Comparison of ENCODE assay signal across 13 cellular contexts in the genomic region with DNA sequence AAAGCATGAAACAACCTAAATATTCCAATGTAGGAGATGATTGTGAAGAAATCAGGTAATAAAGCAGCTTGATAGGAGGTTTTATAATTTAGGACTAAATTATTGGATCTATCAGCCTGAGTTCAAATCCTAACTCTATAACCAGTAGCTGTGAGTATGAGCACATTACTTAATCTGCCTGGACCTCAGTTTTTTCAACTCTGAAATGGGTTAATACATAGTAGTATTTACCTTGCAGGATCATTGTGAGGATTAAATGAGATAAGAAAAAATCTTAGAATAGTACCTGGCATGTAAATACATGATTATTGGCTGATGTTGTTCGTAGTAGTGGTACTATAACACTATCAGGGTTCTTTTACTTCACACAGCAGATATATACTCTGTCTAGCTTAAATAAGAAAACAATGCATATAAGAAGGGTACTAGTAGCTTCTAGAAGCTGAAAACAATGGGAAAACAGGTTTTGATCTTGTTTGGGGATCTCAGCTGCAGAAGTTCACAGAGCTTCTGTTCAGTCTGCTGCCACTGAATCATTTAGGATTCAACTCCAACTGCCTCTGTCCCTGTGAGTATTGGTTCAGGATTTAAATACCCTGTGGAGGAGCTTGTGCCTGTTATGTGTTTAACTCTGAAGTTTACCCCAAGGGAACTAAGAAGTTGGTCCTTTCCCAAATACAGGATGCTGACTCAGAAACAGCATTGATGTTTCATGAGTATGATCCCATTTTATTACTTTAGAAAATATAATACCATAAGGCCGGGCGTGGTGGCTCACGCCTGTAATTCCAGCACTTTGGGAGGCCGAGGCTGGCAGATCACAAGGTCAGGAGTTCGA. TPM values are rescaled to one million over a fixed set of nuclear protein-coding genes. Genes with fewer than 3 reads are reported as not detected.
DNase-seq lines count a peak whose midpoint lies in the region; ATAC-seq, FAIRE-seq and TF ChIP-seq lines count a peak whose summit lies in the region.
"Had no signal": no experiment of that assay in that cellular context is flagged by ENCODE, and none has a peak within 500 bp of the region (broad histone marks: within the 10 kb centered on the region; RNA-seq: fewer than 3 reads in every experiment).

No MANE protein-coding gene starts in this region.

- POLR2A ChIA-PET in K562 (lab: Yijun Ruan, JAX) = interaction anchor here (1.4 kb wide), 1 partner anchor 10 kb away, joined by 3 read pairs; no protein-coding TSS in a partner anchor

- intact Hi-C loops in K562 (cut with micrococcal nuclease) = no loop called here

- no peaks in the 10 kb centered on the region for H3K9me1 ChIP-seq in K562 (ENCODE audit: control insufficient read depth, insufficient read depth, low read length)

- peaks cover 3% of the 10 kb centered on the region; the same call in 2 of the 3 replicates for H3K36me3 ChIP-seq in K562 (ENCODE audit: control insufficient read depth, insufficient read depth, low read length)
- H3K36me3 ChIP-seq: thoracic aorta had no signal

- DNase-seq in NCI-H82 (lab: John Stamatoyannopoulos, UW) (peak; percentile 12), NCI-H82 treated with DMSO at 0.1 percent for 48 hours (lab: John Stamatoyannopoulos, UW; ENCODE audit: unreplicated experiment) (no peak), K562 (ENCODE audit: extremely low read depth in 1 of 4, low spot score in 3 of 4) (no peak), foreskin keratinocyte (peak; percentile 63 to 86), NCI-H1105 (lab: John Stamatoyannopoulos, UW) (no peak), NCI-H2171 (lab: John Stamatoyannopoulos, UW) (no peak)
- DNase-seq: COR-L47, left cardiac atrium, NCI-H2171 treated with DMSO at 0.1 percent for 48 hours had no signal

- TF ChIP-seq POLR2A in K562 (conservative IDR thresholded peaks at IDR 0.05) = no peak

- TF ChIP-seq CTCF in K562 (IDR thresholded peaks at IDR 0.05 in 2 of 3, conservative IDR thresholded peaks at IDR 0.05 in 1 of 3; ENCODE audit: insufficient read depth in 2 of 3, low read depth in 1 of 3, low read length in 3 of 3) = no peak
- no peak for TF ChIP-seq CTCF in foreskin keratinocyte (conservative IDR thresholded peaks at IDR 0.05)

- H3K27ac ChIP-seq in K562 (ENCODE audit: extremely low read depth, low read depth, low read length) = no peak overlapping the region
- H3K27ac ChIP-seq in foreskin keratinocyte = peak overlapping the region; percentile 55
- H3K27ac ChIP-seq in temporal lobe (ENCODE audit: low read depth, low read length) = peak overlapping the region; percentile 75
- H3K27ac ChIP-seq: 22Rv1, thoracic aorta had no signal

- no peak for TF ChIP-seq RAD21 in K562 (CRISPR knock-in tag; conservative IDR thresholded peaks at IDR 0.05 in 1 of 2, IDR thresholded peaks at IDR 0.05 in 1 of 2)

- no peak overlapping the region for H2AFZ ChIP-seq in K562 (ENCODE audit: low read depth, low read length)

- CTCF ChIA-PET in K562 (lab: Yijun Ruan, JAX; ENCODE audit: low intra/inter-chr PET ratio) = no interaction called here

- H3K27me3 ChIP-seq in K562 (ENCODE audit: control insufficient read depth in 2 of 2, insufficient read depth in 2 of 2, low read length in 2 of 2) = no peaks in the 10 kb centered on the region
- no peaks in the 10 kb centered on the region for H3K27me3 ChIP-seq in foreskin keratinocyte

- ATAC-seq in K562 (no peak), foreskin keratinocyte (peak; percentile 83), GM19467 (IDR thresholded peaks at IDR 0.05; ENCODE audit: unreplicated experiment) (no peak)
- ATAC-seq: left cardiac atrium had no signal

- in situ Hi-C loops in K562 (cut with MboI) = no loop called here

- no peak overlapping the region for H3K9ac ChIP-seq in K562 (ENCODE audit: insufficient read depth in 1 of 2, low read depth in 2 of 2, low read length in 2 of 2)

- no peaks in the 10 kb centered on the region for H3K9me3 ChIP-seq in K562 (replicated peaks; ENCODE audit: control insufficient read depth, insufficient read depth, low read depth, low read length)
- H3K9me3 ChIP-seq: thoracic aorta had no signal

- no peak for FAIRE-seq in K562 (lab: Jason Lieb, UNC)

- H3K4me1 ChIP-seq in K562 (replicated peaks in 1 of 2; ENCODE audit: control insufficient read depth in 2 of 2, insufficient read depth in 2 of 2, low read length in 2 of 2) (no peaks in the 10 kb centered on the region), foreskin keratinocyte (peaks cover 5% of the 10 kb centered on the region)

- no peak for TF ChIP-seq EP300 in K562 (IDR thresholded peaks at IDR 0.05; ENCODE audit: low read length)

- H3K79me2 ChIP-seq in K562 (ENCODE audit: control insufficient read depth, insufficient read depth, low read length) = no peaks in the 10 kb centered on the region

- H4K20me1 ChIP-seq in K562 (replicated peaks; ENCODE audit: control insufficient read depth, insufficient read depth, low read length) = no peaks in the 10 kb centered on the region

- BruUV-seq in K562 (replicated peaks; lab: Mats Ljungman, UMichigan) = no TSS peak

- 87% methylated on average over 6 of the region's 6 CpGs for WGBS in K562 (ENCODE audit: insufficient coverage, low coverage, missing lambda C conversion rate)

- H3K4me3 ChIP-seq in K562 = no peak overlapping the region
- H3K4me3 ChIP-seq: thoracic aorta had no signal

- no peak overlapping the region for H3K4me2 ChIP-seq in K562 (ENCODE audit: insufficient read depth, low read length)

TF ChIP-seq in K562, 482 proteins besides CTCF, POLR2A, EP300 and RAD21:
- TF ChIP-seq RBM25 (IDR thresholded peaks at IDR 0.05; ENCODE audit: low read depth, low read length, severe bottlenecking) (peak; percentile 75), BCOR (IDR thresholded peaks at IDR 0.05) (0 out of 2 replicates have a peak, but pooled peaks have one; percentile 11), KDM1A (IDR thresholded peaks at IDR 0.05) (0 out of 4 replicates have a peak, but pooled peaks of 1 of the 2 experiments have one; percentile 38), CEBPB (tag; IDR thresholded peaks at IDR 0.05) (no peak)

RNA-seq across cellular contexts. Expression of a gene that starts 34.2 kb away (rescaled TPM):
- total RNA-seq in K562 (2011; cell fraction: chromatin; rRNA removed; ENCODE audit: low replicate concordance) = 17.0 and 36.6 TPM in 2 replicates
- total RNA-seq in K562 (2011; cell fraction: nucleolus; rRNA removed) = 7.0 and 8.9 TPM in 2 replicates
- 18.3 and 30.8 TPM in 2 replicates for total RNA-seq in K562 (2011; cell fraction: nucleoplasm; rRNA removed)
- total RNA-seq in K562 (2014; rRNA removed) = 9.6 and 10.4 TPM in 2 replicates
- total RNA-seq in K562 (2014; rRNA removed; fragmentation: Illumina TruSeq; extraction: Trizol) = 12.6 and 13.5 TPM in 2 replicates
- 11.6 and 12.2 TPM in 2 replicates for total RNA-seq in K562 (2015; rRNA removed; fragmentation: Illumina TruSeq; extraction: Trizol)
- total RNA-seq in K562 (2021) = 12.6 and 13.2 TPM in 2 replicates
- polyA plus RNA-seq in K562 (2011; rRNA removed) = 8.9 and 11.3 TPM in 2 replicates
- 2.3 and 4.7 TPM in 2 replicates for polyA plus RNA-seq in K562 (2011; cell fraction: cytosol; rRNA removed)
- 13.5 and 13.7 TPM in 2 replicates for polyA plus RNA-seq in K562 (2011; cell fraction: nucleus; rRNA removed)
- polyA plus RNA-seq in K562 (2012) = 7.3 and 18.2 TPM in 2 replicates
- polyA plus RNA-seq in K562 (2014; fragmentation: Illumina TruSeq; extraction: Trizol) = 11.0 and 14.9 TPM in 2 replicates
- 1 to 10 TPM; 3.3 to 3.5 TPM for polyA plus RNA-seq in K562 (2014; fragmentation: Nextera tagmentation; extraction: Ambion mirVana)
- 10.9 and 13.2 TPM in 2 replicates for polyA plus RNA-seq in K562 (2014; rRNA removed)
- 11.3 and 12.9 TPM in 2 replicates for polyA minus RNA-seq in K562 (2011; rRNA and poly(A)+ RNA removed)
- polyA minus RNA-seq in K562 (2011; cell fraction: cytosol; rRNA and poly(A)+ RNA removed) = 6.2 and 7.0 TPM in 2 replicates
- polyA minus RNA-seq in K562 (2011; cell fraction: nucleus; rRNA and poly(A)+ RNA removed) = 8.2 and 13.6 TPM in 2 replicates
- 4.5 and 6.9 TPM in 2 replicates for total RNA-seq in foreskin keratinocyte
- polyA plus RNA-seq in foreskin keratinocyte = 0.95 and 1.2 TPM in 2 replicates
- 14.5 TPM for total RNA-seq in temporal lobe

Comparison
In these comparisons a context has a peak if more than half of its experiments do, and no peak if none do; other contexts are left out.
1. DNase-seq: peak in NCI-H82 (single experiment) and foreskin keratinocyte (2 of 2); none in NCI-H82 treated with DMSO at 0.1 percent for 48 hours (single experiment), K562 (0 of 4), NCI-H1105 (single experiment) and NCI-H2171 (single experiment).